ENCODE assay signal across 8 cellular contexts in the genomic region with DNA sequence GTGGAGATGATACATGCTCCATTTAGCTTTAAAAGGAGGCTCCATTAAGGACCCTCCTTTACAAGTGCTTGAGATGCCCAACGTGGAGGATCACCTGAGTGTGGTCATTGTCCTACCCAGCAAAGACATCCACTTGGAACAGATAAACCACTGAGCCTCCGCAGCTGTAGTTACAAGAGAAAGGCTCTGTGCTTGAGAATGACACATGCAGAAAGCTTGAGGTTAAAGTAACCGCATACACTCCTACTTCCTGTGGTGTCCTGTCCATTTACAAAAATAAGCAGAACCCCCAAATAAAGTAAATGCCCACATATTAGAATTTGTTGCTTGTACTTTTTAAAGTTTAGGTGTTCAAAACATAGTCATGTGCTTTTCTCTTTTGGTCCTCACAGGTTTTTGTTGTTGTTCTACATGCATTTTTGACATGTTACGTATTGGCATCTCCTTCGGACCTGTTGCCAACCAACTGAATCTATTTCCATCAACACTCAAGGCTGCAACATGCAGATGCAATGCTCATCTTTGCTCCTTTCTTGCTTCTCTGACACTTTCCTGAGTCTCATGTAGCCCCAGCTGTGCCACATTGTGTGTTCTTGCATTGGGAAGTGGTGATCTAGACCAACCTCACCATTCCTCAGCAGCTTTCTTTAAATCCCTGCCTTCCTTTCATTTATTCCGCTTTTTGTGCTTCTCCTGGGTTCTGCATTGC. TPM values are rescaled to one million over a fixed set of nuclear protein-coding genes. Genes with fewer than 3 reads are reported as not detected.
DNase-seq lines count a peak whose midpoint lies in the region; ATAC-seq, FAIRE-seq and TF ChIP-seq lines count a peak whose summit lies in the region.

No MANE protein-coding gene starts in this region.

- H3K36me3 Mint-ChIP-seq in natural killer cell treated with Interleukin-12 subunit alpha and Interleukin-12 subunit beta and Interleukin-15 and Interleukin-18, amount 100 ng/mL, for 72 hours: no peaks in the 10 kb centered on the region

- peaks cover 0 to 21% of the 10 kb centered on the region in 2 donors for H3K4me1 ChIP-seq in left lung

- no peak overlapping the region for H3K27ac Mint-ChIP-seq in natural killer cell treated with Interleukin-12 subunit alpha and Interleukin-12 subunit beta and Interleukin-15 and Interleukin-18, amount 100 ng/mL, for 72 hours

- peak overlapping the region; percentile 15 for H3K4me3 Mint-ChIP-seq in natural killer cell treated with Interleukin-12 subunit alpha and Interleukin-12 subunit beta and Interleukin-15 and Interleukin-18, amount 100 ng/mL, for 72 hours

- no peaks in the 10 kb centered on the region for H3K36me3 ChIP-seq in left lung
- H3K36me3 ChIP-seq in WERI-Rb-1: no peaks in the 10 kb centered on the region

- H3K27me3 ChIP-seq in left lung (no peaks in the 10 kb centered on the region), WERI-Rb-1 (ENCODE audit: insufficient read depth, low read depth, severe bottlenecking) (no peaks in the 10 kb centered on the region)

- peaks cover 13 to 32% of the 10 kb centered on the region in 2 donors for H3K4me1 Mint-ChIP-seq in natural killer cell treated with Interleukin-12 subunit alpha and Interleukin-12 subunit beta and Interleukin-15 and Interleukin-18, amount 100 ng/mL, for 72 hours (ENCODE audit: low read depth in 2 of 2)

- peak; percentile 91 for ATAC-seq in GM19035 (IDR thresholded peaks at IDR 0.05; ENCODE audit: unreplicated experiment)
- ATAC-seq in HG02981 (IDR thresholded peaks at IDR 0.05; ENCODE audit: unreplicated experiment): peak; percentile 86
- ATAC-seq in natural killer cell treated with Interleukin-12 subunit alpha and Interleukin-12 subunit beta and Interleukin-15 and Interleukin-18, amount 100 ng/mL, for 72 hours: peak; percentile 70 to 80
- no peak for ATAC-seq in left lung

- H3K27ac ChIP-seq in left lung (no peak overlapping the region), WERI-Rb-1 (no peak overlapping the region)

- H3K9me3 ChIP-seq in left lung (no peaks in the 10 kb centered on the region), WERI-Rb-1 (ENCODE audit: severe bottlenecking) (no peaks in the 10 kb centered on the region)

- no peaks in the 10 kb centered on the region for H3K9me3 Mint-ChIP-seq in natural killer cell treated with Interleukin-12 subunit alpha and Interleukin-12 subunit beta and Interleukin-15 and Interleukin-18, amount 100 ng/mL, for 72 hours

- peak; percentile 69 for FAIRE-seq in RCC 7860 (lab: Jason Lieb, UNC)

- intact Hi-C loops in left lung (cut with DNase I): no loop called here

- H3K4me3 ChIP-seq in left lung (no peak overlapping the region), WERI-Rb-1 (ENCODE audit: low read depth, low read length) (no peak overlapping the region)

- peaks cover 10 to 15% of the 10 kb centered on the region in 2 donors for H3K27me3 Mint-ChIP-seq in natural killer cell treated with Interleukin-12 subunit alpha and Interleukin-12 subunit beta and Interleukin-15 and Interleukin-18, amount 100 ng/mL, for 72 hours

- DNase-seq in RCC 7860 (ENCODE audit: low spot score) (peak; percentile 52), left lung (no peak), WERI-Rb-1 (no peak), NCI-H446 treated with DMSO at 0.1 percent for 48 hours (lab: John Stamatoyannopoulos, UW) (no peak)
- DNase-seq in natural killer cell treated with Interleukin-12 subunit alpha and Interleukin-12 subunit beta and Interleukin-15 and Interleukin-18, amount 100 ng/mL, for 72 hours (ENCODE audit: low spot score): no peak
- DNase-seq in stimulated activated CD8-positive, alpha-beta memory T cell treated with anti-CD3 and anti-CD28 coated beads, Interleukin-4, amount 100 ng/mL, for 48 hours: no peak

- no peak for TF ChIP-seq CTCF in left lung (IDR thresholded peaks at IDR 0.05)
- no peak for TF ChIP-seq CTCF in WERI-Rb-1 (IDR thresholded peaks at IDR 0.05; ENCODE audit: low read depth, low read length)

RNA-seq across cellular contexts. Expression of a gene that starts 56.0 kb away (rescaled TPM):
- not detected for total RNA-seq in natural killer cell treated with Interleukin-12 subunit alpha and Interleukin-12 subunit beta and Interleukin-15 and Interleukin-18, amount 100 ng/mL, for 72 hours
- total RNA-seq in left lung: under 1 TPM; 0.24 to 0.32 TPM

RNA-seq across cellular contexts. Expression of a gene that starts 56.3 kb away (rescaled TPM):
- total RNA-seq in natural killer cell treated with Interleukin-12 subunit alpha and Interleukin-12 subunit beta and Interleukin-15 and Interleukin-18, amount 100 ng/mL, for 72 hours: not detected
- total RNA-seq in left lung: 1 to 10 TPM; 1.1 to 3.5 TPM
